8 cellular contexts compared by ENCODE assay signal in genomic region chr18:48408727-48409590, GRCh38. TPM values are rescaled to one million over a fixed set of nuclear protein-coding genes. Genes with fewer than 3 reads are reported as not detected.
A peak's percentile ranks its signal among the peaks of the same experiment; 100 is the strongest.
DNase-seq lines count a peak whose midpoint lies in the region; ATAC-seq and TF ChIP-seq lines count a peak whose summit lies in the region.

TSS of gene ZBTB7C (minus strand) at chr18:48409383.

- H3K4me3 ChIP-seq in DOHH2 (ENCODE audit: low read length) (peak within 1 kb of the TSS; percentile 66), SK-N-SH (ENCODE audit: low read depth in 2 of 2, low read length in 1 of 2) (peak within 1 kb of the TSS; percentile 67 to 84), mesenchymal stem cell (ENCODE audit: insufficient read depth in 1 of 2, low read depth in 1 of 2, low read length in 2 of 2) (peak within 1 kb of the TSS; percentile 77 to 87), thymus (ENCODE audit: low read length) (peak within 1 kb of the TSS; percentile 52)

- H3K4ac ChIP-seq in mesenchymal stem cell (ENCODE audit: low read depth in 1 of 2, low read length in 2 of 2) = no peak within 1 kb of the TSS

- H2BK120ac ChIP-seq in mesenchymal stem cell (ENCODE audit: low read depth, low read length) = no peak within 1 kb of the TSS

- ATAC-seq in HG02885 (IDR thresholded peaks at IDR 0.05; ENCODE audit: poor library complexity, unreplicated experiment) = peak; percentile 34
- peak; percentile 45 for ATAC-seq in effector memory CD8-positive, alpha-beta T cell (replicated peaks)
- ATAC-seq in HG03108 (IDR thresholded peaks at IDR 0.05; ENCODE audit: unreplicated experiment) = no peak
- no peak for ATAC-seq in GM19452 (IDR thresholded peaks at IDR 0.05; ENCODE audit: unreplicated experiment)

- CTCF ChIA-PET in SK-N-SH (lab: Yijun Ruan, JAX) = interaction anchor here (1.5 kb wide), 2 partner anchors 36 to 379 kb away, joined by 4 read pairs; no protein-coding TSS in a partner anchor

- no peaks in the 10 kb centered on the region for H3F3A ChIP-seq in DOHH2 (ENCODE audit: control insufficient read depth, insufficient read depth)
- no peaks in the 10 kb centered on the region for H3F3A ChIP-seq in SK-N-SH (replicated peaks; ENCODE audit: insufficient read depth)

- peak within 1 kb of the TSS; percentile 53 to 66 for H3K4me3 Mint-ChIP-seq in effector memory CD8-positive, alpha-beta T cell

- peak within 1 kb of the TSS; percentile 75 for H3K4me2 ChIP-seq in DOHH2 (ENCODE audit: low read length)
- H3K4me2 ChIP-seq in SK-N-SH = peak within 1 kb of the TSS; percentile 98
- peak within 1 kb of the TSS; percentile 100 for H3K4me2 ChIP-seq in mesenchymal stem cell (ENCODE audit: low read length, poor library complexity, severe bottlenecking)

- no peak within 1 kb of the TSS for H3K27ac Mint-ChIP-seq in effector memory CD8-positive, alpha-beta T cell

- no peak within 1 kb of the TSS for H3K14ac ChIP-seq in mesenchymal stem cell (ENCODE audit: low read length in 2 of 2)

- H3K9ac ChIP-seq in SK-N-SH = no peak within 1 kb of the TSS
- H3K9ac ChIP-seq in mesenchymal stem cell (ENCODE audit: low read length) = peak within 1 kb of the TSS; percentile 75

- no peaks in the 10 kb centered on the region for H3K36me3 ChIP-seq in DOHH2 (ENCODE audit: control insufficient read depth, low read length)
- H3K36me3 ChIP-seq in SK-N-SH (replicated peaks in 1 of 2; ENCODE audit: control insufficient read depth in 1 of 2, insufficient read depth in 2 of 2, low read length in 1 of 2) = no peaks in the 10 kb centered on the region
- no peaks in the 10 kb centered on the region for H3K36me3 ChIP-seq in mesenchymal stem cell (ENCODE audit: control insufficient read depth in 1 of 2, insufficient read depth in 2 of 2, low read depth in 1 of 2, low read length in 2 of 2)
- no peaks in the 10 kb centered on the region for H3K36me3 ChIP-seq in thymus (ENCODE audit: control insufficient read depth, insufficient read depth)

- no peaks in the 10 kb centered on the region for H3K9me3 Mint-ChIP-seq in effector memory CD8-positive, alpha-beta T cell

- no peak for TF ChIP-seq EP300 in SK-N-SH (IDR thresholded peaks at IDR 0.05; ENCODE audit: borderline replicate concordance in 1 of 2, low read depth in 1 of 2, low read length in 1 of 2)

- H3K4me1 Mint-ChIP-seq in effector memory CD8-positive, alpha-beta T cell (ENCODE audit: low read depth in 2 of 2) = peaks cover 2 to 9% of the 10 kb centered on the region in 2 donors

- H3K9me2 ChIP-seq in DOHH2 (replicated peaks; ENCODE audit: control insufficient read depth, low read length) = no peaks in the 10 kb centered on the region
- no peaks in the 10 kb centered on the region for H3K9me2 ChIP-seq in SK-N-SH

- H4K20me1 ChIP-seq in DOHH2 (ENCODE audit: control insufficient read depth, insufficient read depth, low read depth, low read length) (no peaks in the 10 kb centered on the region), SK-N-SH (ENCODE audit: insufficient read depth) (no peaks in the 10 kb centered on the region)

- TF ChIP-seq CTCF in DOHH2 (IDR thresholded peaks at IDR 0.05; ENCODE audit: low read depth, low read length, poor library complexity, severe bottlenecking) (no peak), SK-N-SH (IDR thresholded peaks at IDR 0.05) (no peak)

- H3K23ac ChIP-seq in mesenchymal stem cell (ENCODE audit: low read length in 2 of 2) = no peak within 1 kb of the TSS

- H3K79me2 ChIP-seq in DOHH2 (ENCODE audit: control insufficient read depth, low read length) (no peaks in the 10 kb centered on the region), SK-N-SH (ENCODE audit: insufficient read depth) (no peaks in the 10 kb centered on the region)

- H3K4me1 ChIP-seq in DOHH2 (ENCODE audit: control insufficient read depth, low read length) (peaks cover 5% of the 10 kb centered on the region; the same call in 1 of the 2 replicates), SK-N-SH (ENCODE audit: control insufficient read depth in 1 of 2, insufficient read depth in 2 of 2, low read depth in 1 of 2, low read length in 1 of 2) (peaks cover 0 to 28% of the 10 kb centered on the region in 2 experiments; a peak in 1 of 4 replicates), mesenchymal stem cell (ENCODE audit: control insufficient read depth, insufficient read depth, low read depth, low read length) (peaks cover 20% of the 10 kb centered on the region), thymus (ENCODE audit: control insufficient read depth, insufficient read depth, low read length) (peaks cover 5% of the 10 kb centered on the region)

- no peak within 1 kb of the TSS for H3K18ac ChIP-seq in mesenchymal stem cell (ENCODE audit: low read depth in 1 of 2, low read length in 2 of 2)

- H2AK5ac ChIP-seq in mesenchymal stem cell (ENCODE audit: low read length, severe bottlenecking) = no peak within 1 kb of the TSS

- DNase-seq in SK-N-SH (peak; percentile 83), mesenchymal stem cell (peak; percentile 24)
- no peak for DNase-seq in effector memory CD8-positive, alpha-beta T cell

- H3K27ac ChIP-seq in DOHH2 (ENCODE audit: low read depth, low read length) (no peak within 1 kb of the TSS), SK-N-SH (ENCODE audit: low read depth in 2 of 2, low read length in 1 of 2) (peak within 1 kb of the TSS in 1 of 2 experiments; percentile 53; a peak in 1 of 4 replicates), mesenchymal stem cell (ENCODE audit: low read length, poor library complexity, severe bottlenecking) (no peak within 1 kb of the TSS), thymus (ENCODE audit: low read depth) (no peak within 1 kb of the TSS)

- H3K36me3 Mint-ChIP-seq in effector memory CD8-positive, alpha-beta T cell (ENCODE audit: insufficient read depth) = no peaks in the 10 kb centered on the region

- no peak within 1 kb of the TSS for H2BK12ac ChIP-seq in mesenchymal stem cell (ENCODE audit: low read length in 2 of 2)

- no peak for TF ChIP-seq RAD21 in SK-N-SH (IDR thresholded peaks at IDR 0.05; ENCODE audit: low read length)

- no peak within 1 kb of the TSS for H4K8ac ChIP-seq in mesenchymal stem cell (ENCODE audit: low read length)

- H3K27me3 Mint-ChIP-seq in effector memory CD8-positive, alpha-beta T cell = peaks cover 64 to 76% of the 10 kb centered on the region in 2 donors

- no peaks in the 10 kb centered on the region for H3K79me1 ChIP-seq in mesenchymal stem cell (replicated peaks; ENCODE audit: low read length, poor library complexity, severe bottlenecking)

- POLR2A ChIA-PET in SK-N-SH (lab: Yijun Ruan, JAX) = no interaction called here

- H3K27me3 ChIP-seq in DOHH2 (ENCODE audit: control insufficient read depth, low read length) (peaks cover 59% of the 10 kb centered on the region), SK-N-SH (ENCODE audit: insufficient read depth) (peaks cover 39% of the 10 kb centered on the region), mesenchymal stem cell (ENCODE audit: control insufficient read depth in 1 of 2, insufficient read depth in 1 of 2, low read length in 2 of 2) (peaks cover 38 to 54% of the 10 kb centered on the region in 2 experiments), thymus (ENCODE audit: control insufficient read depth, insufficient read depth) (peaks cover 68% of the 10 kb centered on the region)

- H2BK15ac ChIP-seq in mesenchymal stem cell (ENCODE audit: low read depth, poor library complexity, severe bottlenecking) = peak within 1 kb of the TSS; percentile 48

- 5% methylated on average over 18 of the region's 136 CpGs for WGBS in SK-N-SH (ENCODE audit: low lambda C conversion rate)
- WGBS in mesenchymal stem cell = 2% methylated on average over 67 of the region's 136 CpGs
- WGBS in thymus = under 1% methylated on average over 136 of the region's 136 CpGs

- no peak within 1 kb of the TSS for H2BK5ac ChIP-seq in mesenchymal stem cell (ENCODE audit: low read depth, low read length, poor library complexity, severe bottlenecking)

- H2AFZ ChIP-seq in SK-N-SH (ENCODE audit: low read depth) = peak within 1 kb of the TSS; percentile 95
- H2AFZ ChIP-seq in mesenchymal stem cell (ENCODE audit: low read depth, low read length) = peak within 1 kb of the TSS; percentile 69

- H4K91ac ChIP-seq in mesenchymal stem cell (ENCODE audit: low read length) = no peak within 1 kb of the TSS

- no peaks in the 10 kb centered on the region for H3K9me3 ChIP-seq in DOHH2 (ENCODE audit: control insufficient read depth, insufficient read depth, low read length)
- no peaks in the 10 kb centered on the region for H3K9me3 ChIP-seq in SK-N-SH
- H3K9me3 ChIP-seq in mesenchymal stem cell (ENCODE audit: control insufficient read depth, low read length) = no peaks in the 10 kb centered on the region
- H3K9me3 ChIP-seq in thymus (ENCODE audit: control insufficient read depth) = no peaks in the 10 kb centered on the region

TF ChIP-seq in SK-N-SH, 30 proteins besides CTCF, POLR2A, EP300 and RAD21:
- TF ChIP-seq EZH2phosphoT487 (IDR thresholded peaks at IDR 0.05; ENCODE audit: borderline replicate concordance, low read depth) (no peak), SMC3 (IDR thresholded peaks at IDR 0.05; ENCODE audit: low read depth, low read length) (no peak), CHD2 (IDR thresholded peaks at IDR 0.05; ENCODE audit: low read length, partially characterized antibody) (no peak), FOXJ3 (CRISPR knock-in tag; IDR thresholded peaks at IDR 0.05) (no peak), MXI1 (IDR thresholded peaks at IDR 0.05; ENCODE audit: low read depth, low read length) (peak; percentile 86; the same call in 1 of the 2 replicates)

RNA-seq across cellular contexts. Expression of gene ZBTB7C, which starts in this region (rescaled TPM):
- polyA plus RNA-seq in SK-N-SH (2012; rRNA removed) = 0.05 and 0.15 TPM in 2 replicates
- 0.08 and 0.12 TPM in 2 replicates for polyA plus RNA-seq in SK-N-SH (2012; cell fraction: cytosol; rRNA removed)
- 0.04 and 0.05 TPM in 2 replicates for polyA plus RNA-seq in SK-N-SH (2012; cell fraction: nucleus; rRNA removed)
- polyA plus RNA-seq in mesenchymal stem cell (2013, experiment 1 of 2) = 0.11 TPM
- polyA plus RNA-seq in mesenchymal stem cell (2013, experiment 2 of 2) = 0.11 TPM
- 0.73 TPM for polyA plus RNA-seq in thymus

Comparison
In these comparisons a context has a peak if more than half of its experiments do, and no peak if none do; other contexts are left out.
1. Peak in DNase-seq, H3K4me3 ChIP-seq and H3K4me2 ChIP-seq in SK-N-SH; RNA of the gene not detected or under 1 TPM.
2. ATAC-seq: peak in HG02885 (single experiment) and effector memory CD8-positive, alpha-beta T cell (single experiment); none in HG03108 (single experiment) and GM19452 (single experiment).
3. Peak in every context shown above with its lines, with median percentiles within 50 percentile points of each other: H3K4me2 ChIP-seq and H3K4me3 ChIP-seq.